Comparison of ENCODE assay signal across 1 cellular context in genomic region chr13:97221989-97222700, GRCh38.
TF ChIP-seq lines count a peak whose summit lies in the region.

A gene with protein sequence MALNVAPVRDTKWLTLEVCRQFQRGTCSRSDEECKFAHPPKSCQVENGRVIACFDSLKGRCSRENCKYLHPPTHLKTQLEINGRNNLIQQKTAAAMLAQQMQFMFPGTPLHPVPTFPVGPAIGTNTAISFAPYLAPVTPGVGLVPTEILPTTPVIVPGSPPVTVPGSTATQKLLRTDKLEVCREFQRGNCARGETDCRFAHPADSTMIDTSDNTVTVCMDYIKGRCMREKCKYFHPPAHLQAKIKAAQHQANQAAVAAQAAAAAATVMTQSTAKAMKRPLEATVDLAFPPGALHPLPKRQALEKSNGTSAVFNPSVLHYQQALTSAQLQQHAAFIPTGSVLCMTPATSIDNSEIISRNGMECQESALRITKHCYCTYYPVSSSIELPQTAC (plus strand): TSS chr13:97222333. CDS start chr13:97276236, 53,903 bp downstream.

TF ChIP-seq in HepG2, 621 proteins besides CTCF, POLR2A, EP300 and RAD21 (continued from another document and continues in another):
- TF ChIP-seq PAXIP1 (CRISPR knock-in tag; conservative IDR thresholded peaks at IDR 0.05) (0 out of 2 replicates have a peak, but pooled peaks have one; percentile 12), TFDP2 (CRISPR knock-in tag; IDR thresholded peaks at IDR 0.05) (no peak; the same call in 1 of the 2 replicates), ZNF331 (CRISPR knock-in tag; IDR thresholded peaks at IDR 0.05) (peak; percentile 48; the same call in 1 of the 2 replicates), FOXA1 (IDR thresholded peaks at IDR 0.05) (no peak), FOXA1 (CRISPR knock-in tag; IDR thresholded peaks at IDR 0.05) (no peak), PLSCR1 (CRISPR knock-in tag; IDR thresholded peaks at IDR 0.05; ENCODE audit: borderline replicate concordance) (no peak), KMT2A (CRISPR knock-in tag; IDR thresholded peaks at IDR 0.05) (peak; percentile 80), THAP11 (CRISPR knock-in tag; IDR thresholded peaks at IDR 0.05) (peak; percentile 26; the same call in 1 of the 2 replicates), ATF1 (CRISPR knock-in tag; IDR thresholded peaks at IDR 0.05) (peak; percentile 87), TCF12 (IDR thresholded peaks at IDR 0.05) (no peak), TCF12 (CRISPR knock-in tag; IDR thresholded peaks at IDR 0.05) (no peak; the same call in 1 of the 2 replicates), PHF8 (CRISPR knock-in tag; IDR thresholded peaks at IDR 0.05) (peak; percentile 58; the same call in 1 of the 2 replicates), ZNF17 (CRISPR knock-in tag; IDR thresholded peaks at IDR 0.05) (no peak), ZSCAN9 (CRISPR knock-in tag; IDR thresholded peaks at IDR 0.05; ENCODE audit: borderline replicate concordance) (peak; percentile 78; the same call in 1 of the 2 replicates), ZNF10 (CRISPR knock-in tag; IDR thresholded peaks at IDR 0.05; ENCODE audit: borderline replicate concordance, low read depth) (no peak), KLF9 (CRISPR knock-in tag; IDR thresholded peaks at IDR 0.05; ENCODE audit: low read depth) (no peak), ZNF615 (CRISPR knock-in tag; IDR thresholded peaks at IDR 0.05; ENCODE audit: borderline replicate concordance) (peak; percentile 67; the same call in 1 of the 2 replicates), ZFP36L1 (CRISPR knock-in tag; IDR thresholded peaks at IDR 0.05) (0 out of 2 replicates have a peak, but pooled peaks have one; percentile 19), JUN (CRISPR knock-in tag; IDR thresholded peaks at IDR 0.05) (no peak), POLR2G (IDR thresholded peaks at IDR 0.05; ENCODE audit: low read depth, low read length) (peak; percentile 87), ZBTB38 (CRISPR knock-in tag; IDR thresholded peaks at IDR 0.05) (no peak), ISL2 (CRISPR knock-in tag; IDR thresholded peaks at IDR 0.05) (peak; percentile 50; the same call in 1 of the 2 replicates), SOX5 (CRISPR knock-in tag; IDR thresholded peaks at IDR 0.05; ENCODE audit: borderline replicate concordance) (no peak), ZSCAN25 (CRISPR knock-in tag; IDR thresholded peaks at IDR 0.05) (peak; percentile 63; the same call in 1 of the 2 replicates), UBTF (CRISPR knock-in tag; IDR thresholded peaks at IDR 0.05) (0 out of 2 replicates have a peak, but pooled peaks have one; percentile 33), SYNCRIP (IDR thresholded peaks at IDR 0.05; ENCODE audit: insufficient read depth, low read depth, low read length) (no peak), MTA3 (CRISPR knock-in tag; IDR thresholded peaks at IDR 0.05) (no peak), ZNF883 (CRISPR knock-in tag; IDR thresholded peaks at IDR 0.05; ENCODE audit: not compliant biosample characterization) (no peak), ZNF138 (CRISPR knock-in tag; IDR thresholded peaks at IDR 0.05; ENCODE audit: low read depth) (no peak), KDM1A (CRISPR knock-in tag; IDR thresholded peaks at IDR 0.05) (no peak), SP1 (IDR thresholded peaks at IDR 0.05) (no peak), SP1 (CRISPR knock-in tag; IDR thresholded peaks at IDR 0.05) (peak; percentile 45; the same call in 1 of the 2 replicates)
- TF ChIP-seq, protein P1, sequence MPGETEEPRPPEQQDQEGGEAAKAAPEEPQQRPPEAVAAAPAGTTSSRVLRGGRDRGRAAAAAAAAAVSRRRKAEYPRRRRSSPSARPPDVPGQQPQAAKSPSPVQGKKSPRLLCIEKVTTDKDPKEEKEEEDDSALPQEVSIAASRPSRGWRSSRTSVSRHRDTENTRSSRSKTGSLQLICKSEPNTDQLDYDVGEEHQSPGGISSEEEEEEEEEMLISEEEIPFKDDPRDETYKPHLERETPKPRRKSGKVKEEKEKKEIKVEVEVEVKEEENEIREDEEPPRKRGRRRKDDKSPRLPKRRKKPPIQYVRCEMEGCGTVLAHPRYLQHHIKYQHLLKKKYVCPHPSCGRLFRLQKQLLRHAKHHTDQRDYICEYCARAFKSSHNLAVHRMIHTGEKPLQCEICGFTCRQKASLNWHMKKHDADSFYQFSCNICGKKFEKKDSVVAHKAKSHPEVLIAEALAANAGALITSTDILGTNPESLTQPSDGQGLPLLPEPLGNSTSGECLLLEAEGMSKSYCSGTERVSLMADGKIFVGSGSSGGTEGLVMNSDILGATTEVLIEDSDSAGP (CRISPR knock-in tag; IDR thresholded peaks at IDR 0.05; ENCODE audit: borderline replicate concordance) = 0 out of 2 replicates have a peak, but pooled peaks have one; percentile 24
- TF ChIP-seq, protein P2, sequence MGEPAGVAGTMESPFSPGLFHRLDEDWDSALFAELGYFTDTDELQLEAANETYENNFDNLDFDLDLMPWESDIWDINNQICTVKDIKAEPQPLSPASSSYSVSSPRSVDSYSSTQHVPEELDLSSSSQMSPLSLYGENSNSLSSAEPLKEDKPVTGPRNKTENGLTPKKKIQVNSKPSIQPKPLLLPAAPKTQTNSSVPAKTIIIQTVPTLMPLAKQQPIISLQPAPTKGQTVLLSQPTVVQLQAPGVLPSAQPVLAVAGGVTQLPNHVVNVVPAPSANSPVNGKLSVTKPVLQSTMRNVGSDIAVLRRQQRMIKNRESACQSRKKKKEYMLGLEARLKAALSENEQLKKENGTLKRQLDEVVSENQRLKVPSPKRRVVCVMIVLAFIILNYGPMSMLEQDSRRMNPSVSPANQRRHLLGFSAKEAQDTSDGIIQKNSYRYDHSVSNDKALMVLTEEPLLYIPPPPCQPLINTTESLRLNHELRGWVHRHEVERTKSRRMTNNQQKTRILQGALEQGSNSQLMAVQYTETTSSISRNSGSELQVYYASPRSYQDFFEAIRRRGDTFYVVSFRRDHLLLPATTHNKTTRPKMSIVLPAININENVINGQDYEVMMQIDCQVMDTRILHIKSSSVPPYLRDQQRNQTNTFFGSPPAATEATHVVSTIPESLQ (CRISPR knock-in tag; conservative IDR thresholded peaks at IDR 0.05) = no peak
- TF ChIP-seq, protein P3, sequence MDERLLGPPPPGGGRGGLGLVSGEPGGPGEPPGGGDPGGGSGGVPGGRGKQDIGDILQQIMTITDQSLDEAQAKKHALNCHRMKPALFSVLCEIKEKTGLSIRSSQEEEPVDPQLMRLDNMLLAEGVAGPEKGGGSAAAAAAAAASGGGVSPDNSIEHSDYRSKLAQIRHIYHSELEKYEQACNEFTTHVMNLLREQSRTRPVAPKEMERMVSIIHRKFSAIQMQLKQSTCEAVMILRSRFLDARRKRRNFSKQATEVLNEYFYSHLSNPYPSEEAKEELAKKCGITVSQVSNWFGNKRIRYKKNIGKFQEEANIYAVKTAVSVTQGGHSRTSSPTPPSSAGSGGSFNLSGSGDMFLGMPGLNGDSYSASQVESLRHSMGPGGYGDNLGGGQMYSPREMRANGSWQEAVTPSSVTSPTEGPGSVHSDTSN (CRISPR knock-in tag; IDR thresholded peaks at IDR 0.05) = peak; percentile 79
- TF ChIP-seq, protein P4, sequence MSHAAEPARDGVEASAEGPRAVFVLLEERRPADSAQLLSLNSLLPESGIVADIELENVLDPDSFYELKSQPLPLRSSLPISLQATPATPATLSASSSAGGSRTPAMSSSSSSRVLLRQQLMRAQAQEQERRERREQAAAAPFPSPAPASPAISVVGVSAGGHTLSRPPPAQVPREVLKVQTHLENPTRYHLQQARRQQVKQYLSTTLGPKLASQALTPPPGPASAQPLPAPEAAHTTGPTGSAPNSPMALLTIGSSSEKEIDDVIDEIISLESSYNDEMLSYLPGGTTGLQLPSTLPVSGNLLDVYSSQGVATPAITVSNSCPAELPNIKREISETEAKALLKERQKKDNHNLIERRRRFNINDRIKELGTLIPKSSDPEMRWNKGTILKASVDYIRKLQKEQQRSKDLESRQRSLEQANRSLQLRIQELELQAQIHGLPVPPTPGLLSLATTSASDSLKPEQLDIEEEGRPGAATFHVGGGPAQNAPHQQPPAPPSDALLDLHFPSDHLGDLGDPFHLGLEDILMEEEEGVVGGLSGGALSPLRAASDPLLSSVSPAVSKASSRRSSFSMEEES (CRISPR knock-in tag; IDR thresholded peaks at IDR 0.05) = no peak
- TF ChIP-seq, protein P5, sequence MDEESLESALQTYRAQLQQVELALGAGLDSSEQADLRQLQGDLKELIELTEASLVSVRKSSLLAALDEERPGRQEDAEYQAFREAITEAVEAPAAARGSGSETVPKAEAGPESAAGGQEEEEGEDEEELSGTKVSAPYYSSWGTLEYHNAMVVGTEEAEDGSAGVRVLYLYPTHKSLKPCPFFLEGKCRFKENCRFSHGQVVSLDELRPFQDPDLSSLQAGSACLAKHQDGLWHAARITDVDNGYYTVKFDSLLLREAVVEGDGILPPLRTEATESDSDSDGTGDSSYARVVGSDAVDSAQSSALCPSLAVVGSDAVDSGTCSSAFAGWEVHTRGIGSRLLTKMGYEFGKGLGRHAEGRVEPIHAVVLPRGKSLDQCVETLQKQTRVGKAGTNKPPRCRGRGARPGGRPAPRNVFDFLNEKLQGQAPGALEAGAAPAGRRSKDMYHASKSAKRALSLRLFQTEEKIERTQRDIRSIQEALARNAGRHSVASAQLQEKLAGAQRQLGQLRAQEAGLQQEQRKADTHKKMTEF (CRISPR knock-in tag; IDR thresholded peaks at IDR 0.05) = peak; percentile 36; the same call in 1 of the 2 replicates
